ENCODE assay signal across 1 cellular context in genomic region chr14:100400115-100400514, GRCh38.
TF ChIP-seq lines count a peak whose summit lies in the region.

No MANE protein-coding gene starts in this region.

TF ChIP-seq in WTC11, 78 proteins besides CTCF, POLR2A, EP300 and RAD21 (continued from another document):
- TF ChIP-seq, protein P1, sequence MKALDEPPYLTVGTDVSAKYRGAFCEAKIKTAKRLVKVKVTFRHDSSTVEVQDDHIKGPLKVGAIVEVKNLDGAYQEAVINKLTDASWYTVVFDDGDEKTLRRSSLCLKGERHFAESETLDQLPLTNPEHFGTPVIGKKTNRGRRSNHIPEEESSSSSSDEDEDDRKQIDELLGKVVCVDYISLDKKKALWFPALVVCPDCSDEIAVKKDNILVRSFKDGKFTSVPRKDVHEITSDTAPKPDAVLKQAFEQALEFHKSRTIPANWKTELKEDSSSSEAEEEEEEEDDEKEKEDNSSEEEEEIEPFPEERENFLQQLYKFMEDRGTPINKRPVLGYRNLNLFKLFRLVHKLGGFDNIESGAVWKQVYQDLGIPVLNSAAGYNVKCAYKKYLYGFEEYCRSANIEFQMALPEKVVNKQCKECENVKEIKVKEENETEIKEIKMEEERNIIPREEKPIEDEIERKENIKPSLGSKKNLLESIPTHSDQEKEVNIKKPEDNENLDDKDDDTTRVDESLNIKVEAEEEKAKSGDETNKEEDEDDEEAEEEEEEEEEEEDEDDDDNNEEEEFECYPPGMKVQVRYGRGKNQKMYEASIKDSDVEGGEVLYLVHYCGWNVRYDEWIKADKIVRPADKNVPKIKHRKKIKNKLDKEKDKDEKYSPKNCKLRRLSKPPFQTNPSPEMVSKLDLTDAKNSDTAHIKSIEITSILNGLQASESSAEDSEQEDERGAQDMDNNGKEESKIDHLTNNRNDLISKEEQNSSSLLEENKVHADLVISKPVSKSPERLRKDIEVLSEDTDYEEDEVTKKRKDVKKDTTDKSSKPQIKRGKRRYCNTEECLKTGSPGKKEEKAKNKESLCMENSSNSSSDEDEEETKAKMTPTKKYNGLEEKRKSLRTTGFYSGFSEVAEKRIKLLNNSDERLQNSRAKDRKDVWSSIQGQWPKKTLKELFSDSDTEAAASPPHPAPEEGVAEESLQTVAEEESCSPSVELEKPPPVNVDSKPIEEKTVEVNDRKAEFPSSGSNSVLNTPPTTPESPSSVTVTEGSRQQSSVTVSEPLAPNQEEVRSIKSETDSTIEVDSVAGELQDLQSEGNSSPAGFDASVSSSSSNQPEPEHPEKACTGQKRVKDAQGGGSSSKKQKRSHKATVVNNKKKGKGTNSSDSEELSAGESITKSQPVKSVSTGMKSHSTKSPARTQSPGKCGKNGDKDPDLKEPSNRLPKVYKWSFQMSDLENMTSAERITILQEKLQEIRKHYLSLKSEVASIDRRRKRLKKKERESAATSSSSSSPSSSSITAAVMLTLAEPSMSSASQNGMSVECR (CRISPR knock-in tag; IDR thresholded peaks at IDR 0.05; ENCODE audit: borderline replicate concordance), result no peak
- TF ChIP-seq ZNF121 (CRISPR knock-in tag; IDR thresholded peaks at IDR 0.05) (no peak), NR1H2 (CRISPR knock-in tag; IDR thresholded peaks at IDR 0.05) (no peak), RORB (CRISPR knock-in tag; IDR thresholded peaks at IDR 0.05) (no peak), CBFB (CRISPR knock-in tag; IDR thresholded peaks at IDR 0.05; ENCODE audit: low read depth) (no peak), FOXP1 (CRISPR knock-in tag; IDR thresholded peaks at IDR 0.05; ENCODE audit: borderline replicate concordance) (no peak), SMAD4 (CRISPR knock-in tag; IDR thresholded peaks at IDR 0.05) (no peak), MXD4 (CRISPR knock-in tag; IDR thresholded peaks at IDR 0.05; ENCODE audit: borderline replicate concordance) (no peak)
- TF ChIP-seq, protein P2, sequence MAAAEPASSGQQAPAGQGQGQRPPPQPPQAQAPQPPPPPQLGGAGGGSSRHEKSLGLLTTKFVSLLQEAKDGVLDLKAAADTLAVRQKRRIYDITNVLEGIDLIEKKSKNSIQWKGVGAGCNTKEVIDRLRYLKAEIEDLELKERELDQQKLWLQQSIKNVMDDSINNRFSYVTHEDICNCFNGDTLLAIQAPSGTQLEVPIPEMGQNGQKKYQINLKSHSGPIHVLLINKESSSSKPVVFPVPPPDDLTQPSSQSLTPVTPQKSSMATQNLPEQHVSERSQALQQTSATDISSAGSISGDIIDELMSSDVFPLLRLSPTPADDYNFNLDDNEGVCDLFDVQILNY (CRISPR knock-in tag; IDR thresholded peaks at IDR 0.05), result no peak
- TF ChIP-seq, protein P3, sequence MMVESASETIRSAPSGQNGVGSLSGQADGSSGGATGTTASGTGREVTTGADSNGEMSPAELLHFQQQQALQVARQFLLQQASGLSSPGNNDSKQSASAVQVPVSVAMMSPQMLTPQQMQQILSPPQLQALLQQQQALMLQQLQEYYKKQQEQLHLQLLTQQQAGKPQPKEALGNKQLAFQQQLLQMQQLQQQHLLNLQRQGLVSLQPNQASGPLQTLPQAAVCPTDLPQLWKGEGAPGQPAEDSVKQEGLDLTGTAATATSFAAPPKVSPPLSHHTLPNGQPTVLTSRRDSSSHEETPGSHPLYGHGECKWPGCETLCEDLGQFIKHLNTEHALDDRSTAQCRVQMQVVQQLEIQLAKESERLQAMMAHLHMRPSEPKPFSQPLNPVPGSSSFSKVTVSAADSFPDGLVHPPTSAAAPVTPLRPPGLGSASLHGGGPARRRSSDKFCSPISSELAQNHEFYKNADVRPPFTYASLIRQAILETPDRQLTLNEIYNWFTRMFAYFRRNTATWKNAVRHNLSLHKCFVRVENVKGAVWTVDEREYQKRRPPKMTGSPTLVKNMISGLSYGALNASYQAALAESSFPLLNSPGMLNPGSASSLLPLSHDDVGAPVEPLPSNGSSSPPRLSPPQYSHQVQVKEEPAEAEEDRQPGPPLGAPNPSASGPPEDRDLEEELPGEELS (CRISPR knock-in tag; IDR thresholded peaks at IDR 0.05), result no peak
- TF ChIP-seq, protein P4, sequence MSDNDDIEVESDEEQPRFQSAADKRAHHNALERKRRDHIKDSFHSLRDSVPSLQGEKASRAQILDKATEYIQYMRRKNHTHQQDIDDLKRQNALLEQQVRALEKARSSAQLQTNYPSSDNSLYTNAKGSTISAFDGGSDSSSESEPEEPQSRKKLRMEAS (CRISPR knock-in tag; IDR thresholded peaks at IDR 0.05), result no peak
